In the genomic region with DNA sequence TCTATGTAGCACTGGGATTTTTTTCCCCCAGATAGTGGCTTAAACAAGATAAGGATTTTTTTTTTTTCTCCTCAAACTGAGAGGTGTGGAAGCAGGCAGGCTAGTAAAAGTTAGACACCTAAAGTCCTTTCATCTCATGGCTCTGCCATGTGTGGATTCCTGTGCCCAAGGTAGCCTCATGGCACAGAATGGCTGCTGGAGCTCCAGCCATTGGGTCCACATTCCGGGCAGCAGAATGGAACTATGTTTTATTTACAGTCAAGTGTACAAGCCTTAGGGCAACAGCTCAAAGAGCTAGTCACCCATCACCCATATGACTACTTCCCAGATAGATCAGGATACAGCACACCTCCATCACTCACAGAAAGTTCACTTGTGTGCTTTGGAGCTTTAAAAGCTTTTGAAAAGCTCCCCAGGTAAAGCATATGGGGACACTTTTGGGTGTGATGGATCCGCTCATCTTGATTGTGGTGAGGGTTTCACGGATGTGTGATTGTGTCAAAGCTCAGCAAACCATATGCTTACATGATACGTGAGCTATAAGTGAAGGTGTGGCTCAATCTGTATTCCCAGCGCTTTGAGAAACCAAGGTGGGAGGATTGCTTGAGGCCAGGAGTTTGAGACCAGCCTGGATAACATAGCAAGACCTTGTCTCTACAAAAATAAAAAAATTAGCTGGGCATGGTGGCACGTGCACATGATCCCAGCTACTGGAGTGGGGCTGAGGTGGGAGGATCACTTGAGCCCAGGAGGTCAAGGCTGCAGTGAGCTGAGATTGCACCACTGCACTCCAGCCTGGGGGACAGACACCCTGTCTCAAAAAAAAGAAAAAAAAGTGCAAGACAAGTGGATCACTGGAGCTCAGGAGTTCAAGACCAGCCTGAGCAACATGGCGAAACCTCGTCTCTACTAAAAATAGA, we compare ENCODE assay signal across 28 cellular contexts. TPM values are rescaled to one million over a fixed set of nuclear protein-coding genes. Genes with fewer than 3 reads are reported as not detected.
A peak's percentile ranks its signal among the peaks of the same experiment; 100 is the strongest.
DNase-seq lines count a peak whose midpoint lies in the region; ATAC-seq, FAIRE-seq and TF ChIP-seq lines count a peak whose summit lies in the region.
"Had no signal": no experiment of that assay in that cellular context is flagged by ENCODE, and none has a peak within 500 bp of the region (broad histone marks: within the 10 kb centered on the region; RNA-seq: fewer than 3 reads in every experiment).

No MANE protein-coding gene starts in this region.

- TF ChIP-seq CTCF in HepG2 (CRISPR knock-in tag; IDR thresholded peaks at IDR 0.05) (no peak), right lobe of liver (IDR thresholded peaks at IDR 0.05) (no peak), K562 (IDR thresholded peaks at IDR 0.05 in 2 of 3, conservative IDR thresholded peaks at IDR 0.05 in 1 of 3; ENCODE audit: insufficient read depth in 2 of 3, low read depth in 1 of 3, low read length in 3 of 3) (no peak)

- TF ChIP-seq POLR2A in HepG2 (IDR thresholded peaks at IDR 0.05; ENCODE audit: insufficient read depth in 1 of 2, low read depth in 2 of 2, low read length in 2 of 2) (no peak), right lobe of liver (IDR thresholded peaks at IDR 0.05) (no peak), K562 (conservative IDR thresholded peaks at IDR 0.05) (no peak)

- H3K4me1 Mint-ChIP-seq in stimulated activated naive B cell treated with anti-CD40 and anti-IgM and Interleukin-4, amounts not matched to agents 10 μg/mL and 1 μg/mL and 100 μg/mL, for 72 hours: peaks cover 39 to 69% of the 10 kb centered on the region in 2 donors

- TF ChIP-seq RAD21 in HepG2 (CRISPR knock-in tag; IDR thresholded peaks at IDR 0.05) (no peak), K562 (CRISPR knock-in tag; conservative IDR thresholded peaks at IDR 0.05 in 1 of 2, IDR thresholded peaks at IDR 0.05 in 1 of 2) (no peak)

- H2AFZ ChIP-seq in HepG2 (ENCODE audit: low read length) (no peak overlapping the region), K562 (ENCODE audit: low read depth, low read length) (no peak overlapping the region)
- H2AFZ ChIP-seq: PC-9 had no signal

- POLR2A ChIA-PET in HepG2 (lab: Yijun Ruan, JAX): interaction anchor here (0.7 to 2.4 kb wide), 5 partner anchors 11 to 21 kb away, joined by 3 to 13 read pairs (median 4); a partner anchor contains a TSS
- POLR2A ChIA-PET in K562 (lab: Yijun Ruan, JAX): interaction anchor here (0.6 to 2.0 kb wide), 6 partner anchors 9 to 330 kb away, joined by 3 to 4 read pairs (median 4); a partner anchor contains a TSS

- H4K20me1 ChIP-seq in HepG2 (ENCODE audit: insufficient read depth, low read length) (no peaks in the 10 kb centered on the region), K562 (replicated peaks; ENCODE audit: control insufficient read depth, insufficient read depth, low read length) (no peaks in the 10 kb centered on the region)

- FAIRE-seq in HepG2 (lab: Jason Lieb, UNC) (no peak), K562 (lab: Jason Lieb, UNC) (no peak)
- FAIRE-seq: islet of Langerhans had no signal

- intact Hi-C loops in HepG2 (cut with micrococcal nuclease; ENCODE audit: unreplicated experiment) (no loop called here), right lobe of liver (cut with DNase I) (no loop called here), K562 (cut with micrococcal nuclease) (no loop called here), aorta (cut with DNase I) (no loop called here)

- H3K79me2 ChIP-seq in HepG2 (ENCODE audit: insufficient read depth, low read length) (no peaks in the 10 kb centered on the region), K562 (ENCODE audit: control insufficient read depth, insufficient read depth, low read length) (no peaks in the 10 kb centered on the region)

- no peak for DNase-seq in HepG2 (ENCODE audit: low spot score)
- DNase-seq in right lobe of liver: no peak
- peak; percentile 70 for DNase-seq in MV-4-11 (lab: John Stamatoyannopoulos, UW)
- no peak for DNase-seq in K562 (ENCODE audit: extremely low read depth in 1 of 4, low spot score in 3 of 4)
- DNase-seq in stimulated activated naive B cell treated with anti-CD40 and anti-IgM and Interleukin-4, amounts not matched to agents 10 μg/mL and 1 μg/mL and 100 μg/mL, for 72 hours: no peak
- no peak for DNase-seq in NOMO-1 treated with dmso at 0.1 percent for 144 hours (lab: John Stamatoyannopoulos, UW; ENCODE audit: unreplicated experiment)
- DNase-seq in dedifferentiated amniotic fluid mesenchymal stem cell (ENCODE audit: extremely low spot score): no peak
- no peak for DNase-seq in aorta
- DNase-seq: ACHN; activated CD4-positive, alpha-beta T cell treated with anti-CD3 and anti-CD28 coated beads for 48 hours; activated naive CD4-positive, alpha-beta T cell treated with Interleukin-2 at 50 U/mL for 16 hours; activated T-cell treated with anti-CD3 and anti-CD28 coated beads, Interleukin-2, amount 50 U/mL, for 48 hours; amniotic stem cell; Calu3; effector CD8-positive, alpha-beta T cell; glutamatergic neuron; H9; Karpas-422; left lung; NCI-H1092; NCI-H1694 treated with DMSO at 0.1 percent for 48 hours; PC-9; Right ventricle myocardium superior; stimulated activated CD8-positive, alpha-beta memory T cell treated with anti-CD3 and anti-CD28 coated beads, Interleukin-4, amount 100 ng/mL, for 48 hours; transverse colon had no signal

- 10% methylated on average over 8 of the region's 8 CpGs for whole genome bisulfite sequencing in HepG2 (ENCODE audit: low lambda C conversion rate)
- WGBS in right lobe of liver (ENCODE audit: insufficient coverage, low coverage, low lambda C conversion rate, missing lambda C conversion rate): 45% methylated on average over 6 of the region's 8 CpGs
- WGBS in K562 (ENCODE audit: insufficient coverage, low coverage, missing lambda C conversion rate): 18% methylated on average over 8 of the region's 8 CpGs
- 72 to 74% methylated on average over 8 of the region's 8 CpGs for WGBS in aorta, 2 donors

- H3K27me3 Mint-ChIP-seq in stimulated activated naive B cell treated with anti-CD40 and anti-IgM and Interleukin-4, amounts not matched to agents 10 μg/mL and 1 μg/mL and 100 μg/mL, for 72 hours: no peaks in the 10 kb centered on the region

- no peaks in the 10 kb centered on the region for H3K9me3 ChIP-seq in HepG2 (ENCODE audit: low read length)
- H3K9me3 ChIP-seq in right lobe of liver: no peaks in the 10 kb centered on the region
- H3K9me3 ChIP-seq in K562 (replicated peaks; ENCODE audit: control insufficient read depth, insufficient read depth, low read depth, low read length): no peaks in the 10 kb centered on the region
- H3K9me3 ChIP-seq in aorta (ENCODE audit: control insufficient read depth, low read length): peaks cover 4% of the 10 kb centered on the region
- H3K9me3 ChIP-seq: transverse colon had no signal

- H3K4me3 Mint-ChIP-seq in stimulated activated naive B cell treated with anti-CD40 and anti-IgM and Interleukin-4, amounts not matched to agents 10 μg/mL and 1 μg/mL and 100 μg/mL, for 72 hours: peak overlapping the region; percentile 87 to 90
- H3K4me3 Mint-ChIP-seq: T-helper 2 cell treated with Interferon-gamma antibody and Interleukin-4, amounts not matched to agents 5 μg/mL and 100 μg/mL, for 36 hours had no signal

- H3K4me1 ChIP-seq in HepG2 (ENCODE audit: insufficient read depth, low read length) (peaks cover 22% of the 10 kb centered on the region), right lobe of liver (no peaks in the 10 kb centered on the region), K562 (replicated peaks in 1 of 2; ENCODE audit: control insufficient read depth in 2 of 2, insufficient read depth in 2 of 2, low read length in 2 of 2) (peaks cover 0 to 20% of the 10 kb centered on the region in 2 experiments; a peak in 3 of 5 replicates), aorta (ENCODE audit: control insufficient read depth in 1 of 2, insufficient read depth in 2 of 2, low read length in 2 of 2) (no peaks in the 10 kb centered on the region)
- H3K4me1 ChIP-seq: left lung, transverse colon had no signal

- H3K36me3 Mint-ChIP-seq in stimulated activated naive B cell treated with anti-CD40 and anti-IgM and Interleukin-4, amounts not matched to agents 10 μg/mL and 1 μg/mL and 100 μg/mL, for 72 hours: peaks cover 33 to 55% of the 10 kb centered on the region in 2 donors

- no peaks in the 10 kb centered on the region for H3K36me3 ChIP-seq in HepG2 (replicated peaks in 1 of 2; ENCODE audit: control insufficient read depth in 1 of 2, insufficient read depth in 2 of 2, low read length in 2 of 2)
- no peaks in the 10 kb centered on the region for H3K36me3 ChIP-seq in right lobe of liver
- H3K36me3 ChIP-seq in K562 (ENCODE audit: control insufficient read depth, insufficient read depth, low read length): no peaks in the 10 kb centered on the region
- H3K36me3 ChIP-seq in aorta (ENCODE audit: control insufficient read depth in 1 of 2, insufficient read depth in 2 of 2, low read length in 1 of 2): no peaks in the 10 kb centered on the region
- H3K36me3 ChIP-seq: left lung, transverse colon had no signal

- no peak overlapping the region for H3K9ac ChIP-seq in HepG2 (ENCODE audit: insufficient read depth, low read depth, low read length)
- no peak overlapping the region for H3K9ac ChIP-seq in K562 (ENCODE audit: insufficient read depth in 1 of 2, low read depth in 2 of 2, low read length in 2 of 2)

- CTCF ChIA-PET in HepG2 (lab: Yijun Ruan, JAX; ENCODE audit: low intra/inter-chr PET ratio, low total read pairs): no interaction called here
- CTCF ChIA-PET in K562 (lab: Yijun Ruan, JAX; ENCODE audit: low intra/inter-chr PET ratio): no interaction called here

- peak overlapping the region; percentile 77; the same call in 1 of the 2 replicates for H3K4me2 ChIP-seq in HepG2 (ENCODE audit: low read depth, low read length)
- no peak overlapping the region for H3K4me2 ChIP-seq in K562 (ENCODE audit: insufficient read depth, low read length)
- H3K4me2 ChIP-seq: PC-9 had no signal

- in situ Hi-C loops in HepG2 (cut with HindIII; ENCODE audit: extremely low pct_ligation_motif_present, low pct_unique_long_range_greater_than_20kb) (no loop called here), K562 (cut with MboI) (no loop called here)

- no peak for ATAC-seq in HepG2
- ATAC-seq in right lobe of liver: no peak
- ATAC-seq in K562: no peak
- ATAC-seq in stimulated activated naive B cell treated with anti-CD40 and anti-IgM and Interleukin-4, amounts not matched to agents 10 μg/mL and 1 μg/mL and 100 μg/mL, for 72 hours (replicated peaks): no peak
- no peak for ATAC-seq in aorta (ENCODE audit: low FRiP score)
- ATAC-seq: left lung had no signal

- no peaks in the 10 kb centered on the region for H3K9me1 ChIP-seq in K562 (ENCODE audit: control insufficient read depth, insufficient read depth, low read length)

- H3K27ac ChIP-seq in HepG2 (ENCODE audit: extremely low read length, insufficient read depth, low read length): no peak overlapping the region
- no peak overlapping the region for H3K27ac ChIP-seq in right lobe of liver
- no peak overlapping the region for H3K27ac ChIP-seq in K562 (ENCODE audit: extremely low read depth, low read depth, low read length)
- H3K27ac ChIP-seq in aorta (ENCODE audit: low read depth in 1 of 2, low read length in 2 of 2): no peak overlapping the region
- H3K27ac ChIP-seq: C4-2B, left lung, PC-9, transverse colon had no signal

- no peak for TF ChIP-seq EP300 in HepG2 (IDR thresholded peaks at IDR 0.05; ENCODE audit: low read depth in 2 of 2, low read length in 2 of 2)
- TF ChIP-seq EP300 in HepG2 (CRISPR knock-in tag; IDR thresholded peaks at IDR 0.05; ENCODE audit: borderline replicate concordance): no peak
- TF ChIP-seq EP300 in K562 (IDR thresholded peaks at IDR 0.05; ENCODE audit: low read length): no peak

- no TSS peak for BruUV-seq in HepG2 (replicated peaks; lab: Mats Ljungman, UMichigan)
- no TSS peak for BruUV-seq in K562 (replicated peaks; lab: Mats Ljungman, UMichigan)

- H3K27me3 ChIP-seq in HepG2 (ENCODE audit: control insufficient read depth in 1 of 2, insufficient read depth in 2 of 2, low read length in 2 of 2): peaks cover 0 to 13% of the 10 kb centered on the region in 2 experiments; a peak in 2 of 5 replicates
- H3K27me3 ChIP-seq in right lobe of liver: no peaks in the 10 kb centered on the region
- H3K27me3 ChIP-seq in K562 (ENCODE audit: control insufficient read depth in 2 of 2, insufficient read depth in 2 of 2, low read length in 2 of 2): peaks cover 0 to 11% of the 10 kb centered on the region in 2 experiments; a peak in 1 of 5 replicates
- no peaks in the 10 kb centered on the region for H3K27me3 ChIP-seq in aorta (ENCODE audit: control insufficient read depth in 1 of 2, insufficient read depth in 2 of 2, low read length in 1 of 2)

- H3K9me3 Mint-ChIP-seq in stimulated activated naive B cell treated with anti-CD40 and anti-IgM and Interleukin-4, amounts not matched to agents 10 μg/mL and 1 μg/mL and 100 μg/mL, for 72 hours: peaks cover 7 to 8% of the 10 kb centered on the region in 2 donors

- H3K4me3 ChIP-seq in HepG2 (replicated peaks in 1 of 3; ENCODE audit: insufficient read depth in 1 of 3, low read depth in 2 of 3, low read length in 3 of 3) (no peak overlapping the region), right lobe of liver (no peak overlapping the region), K562 (no peak overlapping the region), aorta (ENCODE audit: low read length in 2 of 2) (no peak overlapping the region)
- H3K4me3 ChIP-seq: left lung, PC-9, transverse colon had no signal

- H3K27ac Mint-ChIP-seq in stimulated activated naive B cell treated with anti-CD40 and anti-IgM and Interleukin-4, amounts not matched to agents 10 μg/mL and 1 μg/mL and 100 μg/mL, for 72 hours: peak overlapping the region; percentile 89
- H3K27ac Mint-ChIP-seq: T-helper 2 cell treated with Interferon-gamma antibody and Interleukin-4, amounts not matched to agents 5 μg/mL and 100 μg/mL, for 36 hours had no signal

RNA-seq across cellular contexts. Expression of a gene that starts 18.1 kb away (rescaled TPM):
- 33.8 and 36.7 TPM in 2 replicates for total RNA-seq in HepG2 (2016; rRNA removed; fragmentation: Illumina TruSeq; extraction: Trizol)
- total RNA-seq in HepG2 (2016; cell fraction: cytosol; rRNA removed; fragmentation: Illumina TruSeq; extraction: Trizol; ENCODE audit: low read depth): 28.7 and 30.6 TPM in 2 replicates
- total RNA-seq in HepG2 (2016; cell fraction: insoluble cytoplasmic fraction; rRNA removed; fragmentation: Illumina TruSeq; extraction: Trizol): 31.6 and 33.6 TPM in 2 replicates
- 36.0 and 41.5 TPM in 2 replicates for total RNA-seq in HepG2 (2016; cell fraction: membrane; rRNA removed; fragmentation: Illumina TruSeq; extraction: Trizol)
- total RNA-seq in HepG2 (2016; cell fraction: nucleus; rRNA removed; fragmentation: Illumina TruSeq; extraction: Trizol): 18.4 and 23.5 TPM in 2 replicates
- polyA plus RNA-seq in HepG2 (2011; rRNA removed): 43.8 and 49.1 TPM in 2 replicates
- polyA plus RNA-seq in HepG2 (2011; cell fraction: cytosol; rRNA removed): 33.3 and 59.8 TPM in 2 replicates
- polyA plus RNA-seq in HepG2 (2011; cell fraction: nucleus; rRNA removed): 74.2 and 74.7 TPM in 2 replicates
- 26.9 and 37.3 TPM in 2 replicates for polyA plus RNA-seq in HepG2 (2012)
- polyA plus RNA-seq in HepG2 (2016; cell fraction: cytosol; fragmentation: Illumina TruSeq; extraction: Trizol; ENCODE audit: low read depth): 48.8 and 52.7 TPM in 2 replicates
- 50.4 and 56.4 TPM in 2 replicates for polyA plus RNA-seq in HepG2 (2016; cell fraction: insoluble cytoplasmic fraction; fragmentation: Illumina TruSeq; extraction: Trizol; ENCODE audit: low read depth)
- polyA plus RNA-seq in HepG2 (2016; cell fraction: membrane; fragmentation: Illumina TruSeq; extraction: Trizol; ENCODE audit: low read depth): 55.3 and 57.7 TPM in 2 replicates
- 47.8 and 49.3 TPM in 2 replicates for polyA plus RNA-seq in HepG2 (2016; cell fraction: nucleus; fragmentation: Illumina TruSeq; extraction: Trizol; ENCODE audit: insufficient read depth, low read depth)
- 83.1 and 129 TPM in 2 replicates for polyA minus RNA-seq in HepG2 (2011; rRNA and poly(A)+ RNA removed; ENCODE audit: low replicate concordance)
- 36.2 and 38.6 TPM in 2 replicates for polyA minus RNA-seq in HepG2 (2011; cell fraction: cytosol; rRNA and poly(A)+ RNA removed)
- polyA minus RNA-seq in HepG2 (2011; cell fraction: nucleus; rRNA and poly(A)+ RNA removed): 19.7 and 23.1 TPM in 2 replicates
- 10 to 100 TPM; 31.7 to 60.0 (median 38.8) TPM for total RNA-seq in right lobe of liver
- 25.8 and 59.8 TPM in 2 replicates for total RNA-seq in K562 (2011; cell fraction: chromatin; rRNA removed; ENCODE audit: low replicate concordance)
- total RNA-seq in K562 (2011; cell fraction: nucleolus; rRNA removed): 50.9 and 57.9 TPM in 2 replicates
- 34.4 and 35.8 TPM in 2 replicates for total RNA-seq in K562 (2011; cell fraction: nucleoplasm; rRNA removed)
- 38.1 and 42.4 TPM in 2 replicates for total RNA-seq in K562 (2014; rRNA removed)
- 5.7 and 10.9 TPM in 2 replicates for total RNA-seq in K562 (2014; rRNA removed; fragmentation: Illumina TruSeq; extraction: Trizol)
- total RNA-seq in K562 (2015; rRNA removed; fragmentation: Illumina TruSeq; extraction: Trizol): 27.7 and 31.0 TPM in 2 replicates
- 61.1 and 65.5 TPM in 2 replicates for total RNA-seq in K562 (2021)
- 21.2 and 39.4 TPM in 2 replicates for polyA plus RNA-seq in K562 (2011; rRNA removed)
- 57.8 and 119 TPM in 2 replicates for polyA plus RNA-seq in K562 (2011; cell fraction: cytosol; rRNA removed)
- polyA plus RNA-seq in K562 (2011; cell fraction: nucleus; rRNA removed): 39.0 and 56.0 TPM in 2 replicates
- 40.4 and 112 TPM in 2 replicates for polyA plus RNA-seq in K562 (2012)
- 23.7 and 27.1 TPM in 2 replicates for polyA plus RNA-seq in K562 (2014; fragmentation: Illumina TruSeq; extraction: Trizol)
- polyA plus RNA-seq in K562 (2014; fragmentation: Nextera tagmentation; extraction: Ambion mirVana): 1 to 10 TPM in 1 of 2 experiments, under 1 TPM in 1; 0.79 to 1.1 TPM
- polyA plus RNA-seq in K562 (2014; rRNA removed): 51.7 and 52.6 TPM in 2 replicates
- 13.2 and 17.5 TPM in 2 replicates for polyA minus RNA-seq in K562 (2011; rRNA and poly(A)+ RNA removed)
- polyA minus RNA-seq in K562 (2011; cell fraction: cytosol; rRNA and poly(A)+ RNA removed): 28.4 and 35.0 TPM in 2 replicates
- polyA minus RNA-seq in K562 (2011; cell fraction: nucleus; rRNA and poly(A)+ RNA removed): 23.0 and 27.4 TPM in 2 replicates
- total RNA-seq in aorta: 10 to 100 TPM; 38.0 to 50.6 TPM
- 10 to 100 TPM; 31.7 to 90.6 TPM for polyA plus RNA-seq in aorta

RNA-seq across cellular contexts. Expression of a gene that starts 25.9 kb away (rescaled TPM):
- total RNA-seq in HepG2 (2016; rRNA removed; fragmentation: Illumina TruSeq; extraction: Trizol) (33.3 and 58.0 TPM in 2 replicates), right lobe of liver (10 to 100 TPM; 23.2 to 36.8 (median 31.1) TPM), K562 (2014; rRNA removed) (82.6 and 90.5 TPM in 2 replicates), K562 (2014; rRNA removed; fragmentation: Illumina TruSeq; extraction: Trizol) (35.5 and 50.0 TPM in 2 replicates), K562 (2015; rRNA removed; fragmentation: Illumina TruSeq; extraction: Trizol) (64.3 and 64.8 TPM in 2 replicates), K562 (2021) (119 TPM in 2 replicates), aorta (10 to 100 TPM; 67.1 to 91.2 TPM)
- 9.3 and 10.3 TPM in 2 replicates for total RNA-seq in HepG2 (2016; cell fraction: cytosol; rRNA removed; fragmentation: Illumina TruSeq; extraction: Trizol; ENCODE audit: low read depth)
- 33.6 and 57.7 TPM in 2 replicates for total RNA-seq in HepG2 (2016; cell fraction: insoluble cytoplasmic fraction; rRNA removed; fragmentation: Illumina TruSeq; extraction: Trizol)
- total RNA-seq in HepG2 (2016; cell fraction: membrane; rRNA removed; fragmentation: Illumina TruSeq; extraction: Trizol): 32.5 and 35.6 TPM in 2 replicates
- 53.1 and 65.6 TPM in 2 replicates for total RNA-seq in HepG2 (2016; cell fraction: nucleus; rRNA removed; fragmentation: Illumina TruSeq; extraction: Trizol)
- polyA plus RNA-seq in HepG2 (2011; rRNA removed) (196 and 211 TPM in 2 replicates), K562 (2011; rRNA removed) (114 and 144 TPM in 2 replicates), K562 (2014; fragmentation: Illumina TruSeq; extraction: Trizol) (84.8 and 97.0 TPM in 2 replicates), K562 (2014; fragmentation: Nextera tagmentation; extraction: Ambion mirVana) (10 to 100 TPM in 1 of 2 experiments, 1 to 10 TPM in 1; 4.9 to 18.1 TPM), K562 (2014; rRNA removed) (86.0 and 87.5 TPM in 2 replicates), aorta (10 to 100 TPM; 26.3 to 45.6 TPM)
- polyA plus RNA-seq in HepG2 (2011; cell fraction: cytosol; rRNA removed): 111 and 141 TPM in 2 replicates
- 153 and 157 TPM in 2 replicates for polyA plus RNA-seq in HepG2 (2011; cell fraction: nucleus; rRNA removed)
- polyA plus RNA-seq in HepG2 (2012): 58.7 and 87.4 TPM in 2 replicates
- polyA plus RNA-seq in HepG2 (2016; cell fraction: cytosol; fragmentation: Illumina TruSeq; extraction: Trizol; ENCODE audit: low read depth): 9.2 and 9.8 TPM in 2 replicates
- 35.7 and 38.2 TPM in 2 replicates for polyA plus RNA-seq in HepG2 (2016; cell fraction: insoluble cytoplasmic fraction; fragmentation: Illumina TruSeq; extraction: Trizol; ENCODE audit: low read depth)
- 23.4 and 28.7 TPM in 2 replicates for polyA plus RNA-seq in HepG2 (2016; cell fraction: membrane; fragmentation: Illumina TruSeq; extraction: Trizol; ENCODE audit: low read depth)
- 111 TPM in 2 replicates for polyA plus RNA-seq in HepG2 (2016; cell fraction: nucleus; fragmentation: Illumina TruSeq; extraction: Trizol; ENCODE audit: insufficient read depth, low read depth)
- polyA minus RNA-seq in HepG2 (2011; rRNA and poly(A)+ RNA removed; ENCODE audit: low replicate concordance): 360 and 644 TPM in 2 replicates
- polyA minus RNA-seq in HepG2 (2011; cell fraction: cytosol; rRNA and poly(A)+ RNA removed): 74.1 and 77.3 TPM in 2 replicates
- polyA minus RNA-seq in HepG2 (2011; cell fraction: nucleus; rRNA and poly(A)+ RNA removed): 32.0 and 33.2 TPM in 2 replicates
- total RNA-seq in K562 (2011; cell fraction: chromatin; rRNA removed; ENCODE audit: low replicate concordance): 106 and 273 TPM in 2 replicates
- total RNA-seq in K562 (2011; cell fraction: nucleolus; rRNA removed): 296 and 314 TPM in 2 replicates
- total RNA-seq in K562 (2011; cell fraction: nucleoplasm; rRNA removed): 215 and 219 TPM in 2 replicates
- polyA plus RNA-seq in K562 (2011; cell fraction: cytosol; rRNA removed): 128 and 182 TPM in 2 replicates
- 207 and 344 TPM in 2 replicates for polyA plus RNA-seq in K562 (2011; cell fraction: nucleus; rRNA removed)
- 78.2 and 109 TPM in 2 replicates for polyA plus RNA-seq in K562 (2012)
- 78.1 and 108 TPM in 2 replicates for polyA minus RNA-seq in K562 (2011; rRNA and poly(A)+ RNA removed)
- polyA minus RNA-seq in K562 (2011; cell fraction: cytosol; rRNA and poly(A)+ RNA removed): 89.7 and 127 TPM in 2 replicates
- polyA minus RNA-seq in K562 (2011; cell fraction: nucleus; rRNA and poly(A)+ RNA removed): 32.6 and 43.8 TPM in 2 replicates

RNA-seq across cellular contexts. Expression of a gene that starts 59.2 kb away (rescaled TPM):
- total RNA-seq in HepG2 (2016; rRNA removed; fragmentation: Illumina TruSeq; extraction: Trizol): 1.7 and 4.1 TPM in 2 replicates
- 0.71 and 0.79 TPM in 2 replicates for total RNA-seq in HepG2 (2016; cell fraction: cytosol; rRNA removed; fragmentation: Illumina TruSeq; extraction: Trizol; ENCODE audit: low read depth)
- 1.7 and 4.7 TPM in 2 replicates for total RNA-seq in HepG2 (2016; cell fraction: insoluble cytoplasmic fraction; rRNA removed; fragmentation: Illumina TruSeq; extraction: Trizol)
- total RNA-seq in HepG2 (2016; cell fraction: membrane; rRNA removed; fragmentation: Illumina TruSeq; extraction: Trizol): 1.8 and 2.2 TPM in 2 replicates
- total RNA-seq in HepG2 (2016; cell fraction: nucleus; rRNA removed; fragmentation: Illumina TruSeq; extraction: Trizol): 4.2 and 7.1 TPM in 2 replicates
- polyA plus RNA-seq in HepG2 (2011; rRNA removed): 8.7 and 8.8 TPM in 2 replicates
- polyA plus RNA-seq in HepG2 (2011; cell fraction: cytosol; rRNA removed): 5.6 and 8.5 TPM in 2 replicates
- polyA plus RNA-seq in HepG2 (2011; cell fraction: nucleus; rRNA removed): 30.2 and 36.7 TPM in 2 replicates
- 4.1 and 6.3 TPM in 2 replicates for polyA plus RNA-seq in HepG2 (2012)
- polyA plus RNA-seq in HepG2 (2016; cell fraction: cytosol; fragmentation: Illumina TruSeq; extraction: Trizol; ENCODE audit: low read depth): 0.52 and 0.53 TPM in 2 replicates
- polyA plus RNA-seq in HepG2 (2016; cell fraction: insoluble cytoplasmic fraction; fragmentation: Illumina TruSeq; extraction: Trizol; ENCODE audit: low read depth): 1.3 and 1.7 TPM in 2 replicates
- polyA plus RNA-seq in HepG2 (2016; cell fraction: membrane; fragmentation: Illumina TruSeq; extraction: Trizol; ENCODE audit: low read depth): 0.94 and 1.2 TPM in 2 replicates
- polyA plus RNA-seq in HepG2 (2016; cell fraction: nucleus; fragmentation: Illumina TruSeq; extraction: Trizol; ENCODE audit: insufficient read depth, low read depth): 9.9 and 10.8 TPM in 2 replicates
- polyA minus RNA-seq in HepG2 (2011; rRNA and poly(A)+ RNA removed; ENCODE audit: low replicate concordance): 1.1 and 18.4 TPM in 2 replicates
- polyA minus RNA-seq in HepG2 (2011; cell fraction: cytosol; rRNA and poly(A)+ RNA removed): 7.5 and 11.5 TPM in 2 replicates
- polyA minus RNA-seq in HepG2 (2011; cell fraction: nucleus; rRNA and poly(A)+ RNA removed): 5.5 and 9.3 TPM in 2 replicates
- 10 to 100 TPM in 1 of 6 experiments, 1 to 10 TPM in 5; 5.1 to 12.3 (median 6.1) TPM for total RNA-seq in right lobe of liver
- total RNA-seq in K562 (2011; cell fraction: chromatin; rRNA removed; ENCODE audit: low replicate concordance): 4.5 and 13.1 TPM in 2 replicates
- 8.3 and 9.1 TPM in 2 replicates for total RNA-seq in K562 (2011; cell fraction: nucleolus; rRNA removed)
- total RNA-seq in K562 (2011; cell fraction: nucleoplasm; rRNA removed): 5.7 and 7.9 TPM in 2 replicates
- 1.9 and 2.8 TPM in 2 replicates for total RNA-seq in K562 (2014; rRNA removed)
- 0.38 and 0.44 TPM in 2 replicates for total RNA-seq in K562 (2014; rRNA removed; fragmentation: Illumina TruSeq; extraction: Trizol)
- 0.79 and 1.0 TPM in 2 replicates for total RNA-seq in K562 (2015; rRNA removed; fragmentation: Illumina TruSeq; extraction: Trizol)
- 1.6 and 2.0 TPM in 2 replicates for total RNA-seq in K562 (2021)
- 1.4 and 1.7 TPM in 2 replicates for polyA plus RNA-seq in K562 (2011; rRNA removed)
- 1.8 and 3.5 TPM in 2 replicates for polyA plus RNA-seq in K562 (2011; cell fraction: cytosol; rRNA removed)
- polyA plus RNA-seq in K562 (2011; cell fraction: nucleus; rRNA removed): 7.2 and 8.8 TPM in 2 replicates
- polyA plus RNA-seq in K562 (2012): 1.8 and 4.7 TPM in 2 replicates
- polyA plus RNA-seq in K562 (2014; fragmentation: Illumina TruSeq; extraction: Trizol): 1.1 and 1.3 TPM in 2 replicates
- under 1 TPM; 0.06 to 0.10 TPM for polyA plus RNA-seq in K562 (2014; fragmentation: Nextera tagmentation; extraction: Ambion mirVana)
- 2.0 and 3.0 TPM in 2 replicates for polyA plus RNA-seq in K562 (2014; rRNA removed)
- polyA minus RNA-seq in K562 (2011; rRNA and poly(A)+ RNA removed): 0.81 and 0.84 TPM in 2 replicates
- polyA minus RNA-seq in K562 (2011; cell fraction: cytosol; rRNA and poly(A)+ RNA removed): 2.1 and 3.7 TPM in 2 replicates
- polyA minus RNA-seq in K562 (2011; cell fraction: nucleus; rRNA and poly(A)+ RNA removed): 1.8 and 1.9 TPM in 2 replicates
- 10 to 100 TPM; 12.0 to 22.2 TPM for total RNA-seq in aorta
- 10 to 100 TPM in 1 of 2 donors, 1 to 10 TPM in 1; 6.8 to 37.8 TPM for polyA plus RNA-seq in aorta
